ENCODE assay signal across 2 cellular contexts in the genomic region with DNA sequence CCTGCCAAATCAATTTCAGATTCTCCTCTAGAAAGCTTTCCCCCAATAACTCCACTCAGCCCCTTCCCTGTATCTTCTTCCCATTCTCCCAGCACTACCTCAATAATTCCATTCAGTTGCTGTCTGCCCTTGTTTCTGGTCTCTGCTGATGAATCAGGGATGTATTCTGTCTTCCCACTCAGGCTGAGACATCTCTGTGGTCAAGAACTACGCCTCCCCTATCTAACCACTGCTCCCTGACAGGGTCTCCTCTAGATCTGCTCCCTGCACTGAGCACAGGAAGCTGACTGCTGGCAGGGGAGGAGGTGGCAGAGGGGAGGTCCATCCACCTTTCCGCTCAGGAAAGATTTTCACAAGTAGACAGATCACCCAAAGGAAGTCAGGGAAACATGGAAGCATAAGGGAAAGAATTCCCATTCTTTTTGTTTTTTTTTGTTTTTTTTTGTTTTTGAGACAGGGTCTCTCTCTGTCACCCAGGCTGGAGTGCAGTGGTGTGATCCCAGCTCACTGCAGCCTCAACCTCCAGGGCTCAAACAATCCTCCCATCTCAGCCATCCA.
TF ChIP-seq lines count a peak whose summit lies in the region.

No MANE protein-coding gene starts in this region.

TF ChIP-seq in SK-N-SH, 30 proteins besides CTCF, POLR2A, EP300 and RAD21 (continued from another document):
- TF ChIP-seq, protein P1, sequence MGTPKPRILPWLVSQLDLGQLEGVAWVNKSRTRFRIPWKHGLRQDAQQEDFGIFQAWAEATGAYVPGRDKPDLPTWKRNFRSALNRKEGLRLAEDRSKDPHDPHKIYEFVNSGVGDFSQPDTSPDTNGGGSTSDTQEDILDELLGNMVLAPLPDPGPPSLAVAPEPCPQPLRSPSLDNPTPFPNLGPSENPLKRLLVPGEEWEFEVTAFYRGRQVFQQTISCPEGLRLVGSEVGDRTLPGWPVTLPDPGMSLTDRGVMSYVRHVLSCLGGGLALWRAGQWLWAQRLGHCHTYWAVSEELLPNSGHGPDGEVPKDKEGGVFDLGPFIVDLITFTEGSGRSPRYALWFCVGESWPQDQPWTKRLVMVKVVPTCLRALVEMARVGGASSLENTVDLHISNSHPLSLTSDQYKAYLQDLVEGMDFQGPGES (IDR thresholded peaks at IDR 0.05; ENCODE audit: low read depth, low read length) = no peak
- no peak for TF ChIP-seq MXI1 (IDR thresholded peaks at IDR 0.05; ENCODE audit: low read depth, low read length)
- TF ChIP-seq SIN3A (IDR thresholded peaks at IDR 0.05; ENCODE audit: borderline replicate concordance, low read depth, low read length) = no peak
- TF ChIP-seq RCOR1 (IDR thresholded peaks at IDR 0.05; ENCODE audit: low read length) = no peak
- TF ChIP-seq RFX5 (IDR thresholded peaks at IDR 0.05; ENCODE audit: low read length) = no peak
- TF ChIP-seq FOXM1 (IDR thresholded peaks at IDR 0.05; ENCODE audit: low read depth) = no peak
- no peak for TF ChIP-seq FOSL2 (IDR thresholded peaks at IDR 0.05; ENCODE audit: borderline replicate concordance, low read depth)
TF ChIP-seq in SK-N-SH: peak in this region for 0.

TF ChIP-seq in SK-N-SH treated with all-trans-retinoic acid at 6 μM for 48 hours, 23 proteins besides CTCF, POLR2A, EP300 and RAD21 (continued from another document):
- TF ChIP-seq ZC3H10 (CRISPR knock-in tag; IDR thresholded peaks at IDR 0.05) (no peak), TOX (CRISPR knock-in tag; IDR thresholded peaks at IDR 0.05; ENCODE audit: borderline replicate concordance) (no peak), ZNF70 (CRISPR knock-in tag; IDR thresholded peaks at IDR 0.05) (no peak), RARB (CRISPR knock-in tag; IDR thresholded peaks at IDR 0.05) (no peak), OSR1 (CRISPR knock-in tag; IDR thresholded peaks at IDR 0.05) (no peak)
- TF ChIP-seq, protein P2, sequence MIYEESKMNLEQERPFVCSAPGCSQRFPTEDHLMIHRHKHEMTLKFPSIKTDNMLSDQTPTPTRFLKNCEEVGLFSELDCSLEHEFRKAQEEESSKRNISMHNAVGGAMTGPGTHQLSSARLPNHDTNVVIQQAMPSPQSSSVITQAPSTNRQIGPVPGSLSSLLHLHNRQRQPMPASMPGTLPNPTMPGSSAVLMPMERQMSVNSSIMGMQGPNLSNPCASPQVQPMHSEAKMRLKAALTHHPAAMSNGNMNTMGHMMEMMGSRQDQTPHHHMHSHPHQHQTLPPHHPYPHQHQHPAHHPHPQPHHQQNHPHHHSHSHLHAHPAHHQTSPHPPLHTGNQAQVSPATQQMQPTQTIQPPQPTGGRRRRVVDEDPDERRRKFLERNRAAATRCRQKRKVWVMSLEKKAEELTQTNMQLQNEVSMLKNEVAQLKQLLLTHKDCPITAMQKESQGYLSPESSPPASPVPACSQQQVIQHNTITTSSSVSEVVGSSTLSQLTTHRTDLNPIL (CRISPR knock-in tag; IDR thresholded peaks at IDR 0.05; ENCODE audit: low read depth) = no peak
- TF ChIP-seq, protein P3, sequence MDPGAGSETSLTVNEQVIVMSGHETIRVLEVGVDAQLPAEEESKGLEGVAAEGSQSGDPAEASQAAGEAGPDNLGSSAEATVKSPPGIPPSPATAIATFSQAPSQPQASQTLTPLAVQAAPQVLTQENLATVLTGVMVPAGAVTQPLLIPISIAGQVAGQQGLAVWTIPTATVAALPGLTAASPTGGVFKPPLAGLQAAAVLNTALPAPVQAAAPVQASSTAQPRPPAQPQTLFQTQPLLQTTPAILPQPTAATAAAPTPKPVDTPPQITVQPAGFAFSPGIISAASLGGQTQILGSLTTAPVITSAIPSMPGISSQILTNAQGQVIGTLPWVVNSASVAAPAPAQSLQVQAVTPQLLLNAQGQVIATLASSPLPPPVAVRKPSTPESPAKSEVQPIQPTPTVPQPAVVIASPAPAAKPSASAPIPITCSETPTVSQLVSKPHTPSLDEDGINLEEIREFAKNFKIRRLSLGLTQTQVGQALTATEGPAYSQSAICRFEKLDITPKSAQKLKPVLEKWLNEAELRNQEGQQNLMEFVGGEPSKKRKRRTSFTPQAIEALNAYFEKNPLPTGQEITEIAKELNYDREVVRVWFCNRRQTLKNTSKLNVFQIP (CRISPR knock-in tag; IDR thresholded peaks at IDR 0.05; ENCODE audit: borderline replicate concordance, low read depth) = no peak
- TF ChIP-seq, protein P4, sequence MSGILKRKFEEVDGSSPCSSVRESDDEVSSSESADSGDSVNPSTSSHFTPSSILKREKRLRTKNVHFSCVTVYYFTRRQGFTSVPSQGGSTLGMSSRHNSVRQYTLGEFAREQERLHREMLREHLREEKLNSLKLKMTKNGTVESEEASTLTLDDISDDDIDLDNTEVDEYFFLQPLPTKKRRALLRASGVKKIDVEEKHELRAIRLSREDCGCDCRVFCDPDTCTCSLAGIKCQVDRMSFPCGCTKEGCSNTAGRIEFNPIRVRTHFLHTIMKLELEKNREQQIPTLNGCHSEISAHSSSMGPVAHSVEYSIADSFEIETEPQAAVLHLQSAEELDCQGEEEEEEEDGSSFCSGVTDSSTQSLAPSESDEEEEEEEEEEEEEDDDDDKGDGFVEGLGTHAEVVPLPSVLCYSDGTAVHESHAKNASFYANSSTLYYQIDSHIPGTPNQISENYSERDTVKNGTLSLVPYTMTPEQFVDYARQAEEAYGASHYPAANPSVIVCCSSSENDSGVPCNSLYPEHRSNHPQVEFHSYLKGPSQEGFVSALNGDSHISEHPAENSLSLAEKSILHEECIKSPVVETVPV (CRISPR knock-in tag; IDR thresholded peaks at IDR 0.05) = no peak
